13 cellular contexts compared by ENCODE assay signal in genomic region chr5:115557667-115558387, GRCh38. TPM values are rescaled to one million over a fixed set of nuclear protein-coding genes. Genes with fewer than 3 reads are reported as not detected.
DNase-seq lines count a peak whose midpoint lies in the region; ATAC-seq and TF ChIP-seq lines count a peak whose summit lies in the region.
"Had no signal": no experiment of that assay in that cellular context is flagged by ENCODE, and none has a peak within 500 bp of the region (broad histone marks: within the 10 kb centered on the region; RNA-seq: fewer than 3 reads in every experiment).

No MANE protein-coding gene starts in this region.

- DNase-seq in DMS153 (lab: John Stamatoyannopoulos, UW) (peak; percentile 43), DMS153 treated with DMSO at 0.1 percent for 48 hours (lab: John Stamatoyannopoulos, UW; ENCODE audit: unreplicated experiment) (no peak), WTC11 (ENCODE audit: low spot score) (no peak), right atrium auricular region (ENCODE audit: low spot score) (no peak), stomach (peak; percentile 57), GM03348 (ENCODE audit: low spot score) (no peak), NCI-H526 (lab: John Stamatoyannopoulos, UW) (no peak)
- DNase-seq: 8988T; activated CD8-positive, alpha-beta T cell treated with anti-CD3 and anti-CD28 coated beads, Interleukin-2, amount 10 ng/mL, durations not matched to agents 7 days and 5 days; immature natural killer cell; NCI-H524; substantia nigra had no signal

- ATAC-seq in WTC11 (peak; percentile 39), HG03139 (IDR thresholded peaks at IDR 0.05; ENCODE audit: unreplicated experiment) (no peak)
- ATAC-seq: activated CD8-positive, alpha-beta T cell treated with anti-CD3 and anti-CD28 coated beads, Interleukin-2, amount 10 ng/mL, durations not matched to agents 7 days and 5 days had no signal

- H3K27me3 Mint-ChIP-seq in WTC11 (ENCODE audit: low read depth) = no peaks in the 10 kb centered on the region

- POLR2A ChIA-PET in WTC11 (lab: Charles Lee) = no interaction called here

- CTCF ChIA-PET in WTC11 (lab: Charles Lee) = interaction anchor here (0.6 kb wide), 2 partner anchors 18 to 281 kb away, joined by 3 read pairs; no protein-coding TSS in a partner anchor

- H3K27me3 ChIP-seq in right atrium auricular region (no peaks in the 10 kb centered on the region), stomach (no peaks in the 10 kb centered on the region)

- no peaks in the 10 kb centered on the region for H3K36me3 ChIP-seq in right atrium auricular region
- no peaks in the 10 kb centered on the region for H3K36me3 ChIP-seq in stomach

- H3K4me3 Mint-ChIP-seq in WTC11 = no peak overlapping the region
- H3K4me3 Mint-ChIP-seq: activated CD8-positive, alpha-beta T cell treated with anti-CD3 and anti-CD28 coated beads, Interleukin-2, amount 10 ng/mL, durations not matched to agents 7 days and 5 days; immature natural killer cell had no signal

- H3K27ac ChIP-seq in right atrium auricular region = peak overlapping the region; percentile 33 to 47
- H3K27ac ChIP-seq in stomach = peak overlapping the region; percentile 51 to 84 (median 71)

- intact Hi-C loops in stomach (cut with DNase I; ENCODE audit: low total_unique reads) = no loop called here

- TF ChIP-seq EP300 in stomach (IDR thresholded peaks at IDR 0.05) = no peak

- H3K4me1 ChIP-seq in right atrium auricular region (peaks cover 0 to 10% of the 10 kb centered on the region in 2 donors), stomach (peaks cover 10 to 24% (median 17%) of the 10 kb centered on the region in 4 donors)

- H3K4me1 Mint-ChIP-seq in WTC11 = peaks cover 18% of the 10 kb centered on the region
- H3K4me1 Mint-ChIP-seq: immature natural killer cell had no signal

- H3K36me3 Mint-ChIP-seq in WTC11 = no peaks in the 10 kb centered on the region
- H3K36me3 Mint-ChIP-seq: immature natural killer cell had no signal

- 0 out of 2 replicates have a peak, but pooled peaks cover 5% of the 10 kb centered on the region for H3K9me3 Mint-ChIP-seq in WTC11
- H3K9me3 Mint-ChIP-seq: immature natural killer cell had no signal

- TF ChIP-seq CTCF in WTC11 (IDR thresholded peaks at IDR 0.05) (no peak), right atrium auricular region (IDR thresholded peaks at IDR 0.05) (no peak), stomach (IDR thresholded peaks at IDR 0.05) (no peak)

- no peak for TF ChIP-seq POLR2A in stomach (IDR thresholded peaks at IDR 0.05)

- H3K4me3 ChIP-seq in right atrium auricular region (no peak overlapping the region), stomach (no peak overlapping the region)

- H3K27ac Mint-ChIP-seq in WTC11 = peak overlapping the region; percentile 48; the same call in 1 of the 2 replicates
- H3K27ac Mint-ChIP-seq: activated CD8-positive, alpha-beta T cell treated with anti-CD3 and anti-CD28 coated beads, Interleukin-2, amount 10 ng/mL, durations not matched to agents 7 days and 5 days; immature natural killer cell had no signal

- H3K9me3 ChIP-seq in right atrium auricular region (no peaks in the 10 kb centered on the region), stomach (no peaks in the 10 kb centered on the region)

- 42 to 50% (median 47%) methylated on average over 3 of the region's 3 CpGs for WGBS in stomach, 5 donors

TF ChIP-seq in WTC11, 78 proteins besides CTCF, POLR2A, EP300 and RAD21:
- TF ChIP-seq NFYB (CRISPR knock-in tag; conservative IDR thresholded peaks at IDR 0.05; ENCODE audit: low read depth) = no peak
- no peak for TF ChIP-seq ZBTB21 (CRISPR knock-in tag; IDR thresholded peaks at IDR 0.05; ENCODE audit: borderline replicate concordance)
- TF ChIP-seq, protein P1, sequence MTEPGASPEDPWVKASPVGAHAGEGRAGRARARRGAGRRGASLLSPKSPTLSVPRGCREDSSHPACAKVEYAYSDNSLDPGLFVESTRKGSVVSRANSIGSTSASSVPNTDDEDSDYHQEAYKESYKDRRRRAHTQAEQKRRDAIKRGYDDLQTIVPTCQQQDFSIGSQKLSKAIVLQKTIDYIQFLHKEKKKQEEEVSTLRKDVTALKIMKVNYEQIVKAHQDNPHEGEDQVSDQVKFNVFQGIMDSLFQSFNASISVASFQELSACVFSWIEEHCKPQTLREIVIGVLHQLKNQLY (CRISPR knock-in tag; IDR thresholded peaks at IDR 0.05) = no peak
- no peak for TF ChIP-seq ZNF423 (CRISPR knock-in tag; IDR thresholded peaks at IDR 0.05)
- no peak for TF ChIP-seq ZNF416 (CRISPR knock-in tag; IDR thresholded peaks at IDR 0.05)
- TF ChIP-seq SOX15 (CRISPR knock-in tag; IDR thresholded peaks at IDR 0.05) = no peak
- TF ChIP-seq, protein P2, sequence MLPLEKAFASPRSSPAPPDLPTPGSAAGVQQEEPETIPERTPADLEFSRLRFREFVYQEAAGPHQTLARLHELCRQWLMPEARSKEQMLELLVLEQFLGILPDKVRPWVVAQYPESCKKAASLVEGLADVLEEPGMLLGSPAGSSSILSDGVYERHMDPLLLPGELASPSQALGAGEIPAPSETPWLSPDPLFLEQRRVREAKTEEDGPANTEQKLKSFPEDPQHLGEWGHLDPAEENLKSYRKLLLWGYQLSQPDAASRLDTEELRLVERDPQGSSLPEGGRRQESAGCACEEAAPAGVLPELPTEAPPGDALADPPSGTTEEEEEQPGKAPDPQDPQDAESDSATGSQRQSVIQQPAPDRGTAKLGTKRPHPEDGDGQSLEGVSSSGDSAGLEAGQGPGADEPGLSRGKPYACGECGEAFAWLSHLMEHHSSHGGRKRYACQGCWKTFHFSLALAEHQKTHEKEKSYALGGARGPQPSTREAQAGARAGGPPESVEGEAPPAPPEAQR (CRISPR knock-in tag; IDR thresholded peaks at IDR 0.05) = no peak
- no peak for TF ChIP-seq ELF4 (CRISPR knock-in tag; IDR thresholded peaks at IDR 0.05; ENCODE audit: low read depth)
- TF ChIP-seq CREB1 (CRISPR knock-in tag; IDR thresholded peaks at IDR 0.05) = no peak
- no peak for TF ChIP-seq TP53 (CRISPR knock-in tag; IDR thresholded peaks at IDR 0.05)

RNA-seq across cellular contexts. Expression of gene FEM1C, which starts 13.3 kb away (rescaled TPM):
- total RNA-seq in WTC11 (2021) = 12.1 to 13.6 TPM (median 12.4 TPM) in 3 replicates
- total RNA-seq in right atrium auricular region = 10 to 100 TPM; 21.3 to 26.0 TPM
- 10 to 100 TPM; 20.0 to 55.6 (median 36.8) TPM for total RNA-seq in stomach
- polyA plus RNA-seq in stomach = 1 to 10 TPM; 5.9 to 8.1 (median 6.3) TPM

RNA-seq across cellular contexts. Expression of gene TICAM2, which starts 44.5 kb away (rescaled TPM):
- 0.66 to 1.0 TPM in 2 of 3 replicates, not detected in the other for total RNA-seq in WTC11 (2021)
- 1 to 10 TPM in 1 of 2 donors, under 1 TPM in 1; 0.67 to 1.1 TPM for total RNA-seq in right atrium auricular region
- 1 to 10 TPM in 2 of 5 donors, not detected in 3; 2.4 to 9.9 TPM for total RNA-seq in stomach
- 1 to 10 TPM; 1.4 to 3.5 (median 2.3) TPM for polyA plus RNA-seq in stomach

Comparison
In these comparisons a context has a peak if more than half of its experiments do, and no peak if none do; other contexts are left out.
1. DNase-seq: peak in DMS153 (single experiment) and stomach (single experiment); none in DMS153 treated with DMSO at 0.1 percent for 48 hours (single experiment), WTC11 (single experiment), right atrium auricular region (single experiment), GM03348 (single experiment) and NCI-H526 (0 of 2).